10 cellular contexts compared by ENCODE assay signal in the genomic region with DNA sequence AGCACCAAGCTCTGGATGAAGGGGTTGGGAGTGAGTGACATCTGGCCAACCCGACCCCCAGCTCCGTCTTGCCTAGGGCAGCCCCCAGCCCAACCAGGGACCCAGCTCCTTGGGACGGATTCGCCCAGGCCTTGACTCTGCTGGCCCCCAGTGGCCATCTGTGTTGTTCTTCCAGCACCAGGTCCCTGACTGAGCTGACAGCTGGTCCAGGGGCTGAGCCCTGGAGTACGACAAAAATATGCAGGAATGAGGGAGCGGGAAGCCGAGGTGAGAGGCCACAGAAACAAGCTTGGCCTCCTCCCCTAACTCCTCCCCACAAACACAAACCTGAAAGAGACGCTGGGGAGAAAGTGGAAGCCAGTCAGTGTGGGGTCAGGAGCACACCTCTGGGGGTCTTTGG. TPM values are rescaled to one million over a fixed set of nuclear protein-coding genes. Genes with fewer than 3 reads are reported as not detected.
DNase-seq lines count a peak whose midpoint lies in the region; ATAC-seq and TF ChIP-seq lines count a peak whose summit lies in the region.
"Had no signal": no experiment of that assay in that cellular context is flagged by ENCODE, and none has a peak within 500 bp of the region (broad histone marks: within the 10 kb centered on the region; RNA-seq: fewer than 3 reads in every experiment).

No MANE protein-coding gene starts in this region.

- no peak overlapping the region for H2BK120ac ChIP-seq in H9 (ENCODE audit: low read depth, low read length, poor library complexity, severe bottlenecking)

- no peaks in the 10 kb centered on the region for H3K9me3 Mint-ChIP-seq in H9

- DNase-seq in H9 (peak; percentile 93), SW480 (ENCODE audit: low spot score) (peak; percentile 33), epithelial cell of esophagus (ENCODE audit: low read depth) (peak; percentile 41), omental fat pad (ENCODE audit: low spot score) (peak; percentile 41), NCI-H748 (lab: John Stamatoyannopoulos, UW; ENCODE audit: unreplicated experiment) (no peak)

- no peak overlapping the region for H2BK15ac ChIP-seq in H9 (ENCODE audit: low read depth, low read length)

- peaks cover 10 to 19% of the 10 kb centered on the region in 2 experiments for H3K4me1 Mint-ChIP-seq in H9

- H3K18ac ChIP-seq in H9 (ENCODE audit: insufficient read length, low read depth, low read length), result peak overlapping the region; percentile 67

- WGBS in H9 (ENCODE audit: extremely low coverage, insufficient read length, low lambda C conversion rate), result no CpG with 5 or more reads among the region's 8 CpGs

- no peak overlapping the region for H3K9ac ChIP-seq in H9 (ENCODE audit: extremely low read depth, insufficient read length, low read length)

- no peak overlapping the region for H2AK5ac ChIP-seq in H9 (ENCODE audit: insufficient read length, low read length)

- no peak overlapping the region for H4K8ac ChIP-seq in H9 (replicated peaks; ENCODE audit: insufficient read length, low read depth, low read length)

- no peak overlapping the region for H3T11ph ChIP-seq in H9 (ENCODE audit: low read length)

- H3K27ac ChIP-seq in C4-2B (no peak overlapping the region), H9 (ENCODE audit: insufficient read length, low read depth, low read length) (no peak overlapping the region)
- H3K27ac ChIP-seq: HL-60 had no signal

- no peaks in the 10 kb centered on the region for H3K27me3 ChIP-seq in H9 (ENCODE audit: insufficient read depth, low read length)

- ATAC-seq in omental fat pad (ENCODE audit: low FRiP score) (no peak), GM21390 (IDR thresholded peaks at IDR 0.05; ENCODE audit: unreplicated experiment) (no peak), GM21619 (IDR thresholded peaks at IDR 0.05; ENCODE audit: unreplicated experiment) (no peak)

- H3K23me2 ChIP-seq in H9 (ENCODE audit: insufficient read length, low read depth, low read length, poor library complexity, severe bottlenecking), result no peaks in the 10 kb centered on the region

- H3K27me3 Mint-ChIP-seq in H9 (ENCODE audit: low read depth), result peaks cover 16% of the 10 kb centered on the region

- H3K79me2 ChIP-seq in H9 (ENCODE audit: insufficient read depth, low read length), result no peaks in the 10 kb centered on the region

- no peaks in the 10 kb centered on the region for H3K36me3 Mint-ChIP-seq in H9 (ENCODE audit: insufficient read depth in 1 of 3, low read depth in 3 of 3)

- no peak overlapping the region for H2BK20ac ChIP-seq in H9 (ENCODE audit: low read depth, low read length, poor library complexity, severe bottlenecking)

- H3K27ac Mint-ChIP-seq in H9, result no peak overlapping the region; a peak in 1 of 7 replicates

- H3K9me3 ChIP-seq in H9 (ENCODE audit: control insufficient read depth, low read depth, low read length), result no peaks in the 10 kb centered on the region

- no peak overlapping the region for H4K5ac ChIP-seq in H9 (ENCODE audit: insufficient read length, low read depth, low read length)

- H3K4ac ChIP-seq in H9 (ENCODE audit: low read depth, low read length), result no peak overlapping the region

- H4K91ac ChIP-seq in H9 (ENCODE audit: insufficient read length, low read depth, low read length), result no peak overlapping the region

- TF ChIP-seq CTCF in C4-2B (conservative IDR thresholded peaks at IDR 0.05) (peak; percentile 81), H9 (conservative IDR thresholded peaks at IDR 0.05) (peak; percentile 90), epithelial cell of esophagus (IDR thresholded peaks at IDR 0.05; ENCODE audit: insufficient read depth, low read depth, low read length, missing control alignments) (peak; percentile 70), omental fat pad (IDR thresholded peaks at IDR 0.05) (no peak)

- H3K4me1 ChIP-seq in H9 (ENCODE audit: insufficient read depth, low read length), result no peaks in the 10 kb centered on the region

- no peak overlapping the region for H2BK5ac ChIP-seq in H9 (ENCODE audit: insufficient read length, low read length)

- no peak overlapping the region for H3K56ac ChIP-seq in H9 (ENCODE audit: insufficient read length, low read depth, low read length)

- no peak overlapping the region for H3K4me2 ChIP-seq in H9 (ENCODE audit: insufficient read depth, insufficient read length, low read length)

- H3K14ac ChIP-seq in H9 (ENCODE audit: insufficient read depth, low read length), result no peak overlapping the region; the same call in 1 of the 2 replicates

- H3K23ac ChIP-seq in H9 (ENCODE audit: insufficient read length, low read depth, low read length), result no peak overlapping the region

- peak overlapping the region in 1 of 2 experiments; percentile 36; a peak in 1 of 5 replicates for H3K4me3 Mint-ChIP-seq in H9

- H4K20me1 ChIP-seq in H9 (ENCODE audit: control insufficient read depth, insufficient read depth, insufficient read length), result no peaks in the 10 kb centered on the region

- H2AFZ ChIP-seq in H9 (ENCODE audit: low read length), result no peak overlapping the region

- no peak overlapping the region for H3K4me3 ChIP-seq in epithelial cell of esophagus (ENCODE audit: low read length)

- H3K79me1 ChIP-seq in H9 (ENCODE audit: insufficient read depth, low read depth, low read length, poor library complexity, severe bottlenecking), result no peaks in the 10 kb centered on the region

- H2BK12ac ChIP-seq in H9 (ENCODE audit: insufficient read length, low read depth, low read length), result no peak overlapping the region

RNA-seq across cellular contexts. Expression of a gene that starts 55.0 kb away (rescaled TPM):
- 0.09 and 0.15 TPM in 2 replicates for total RNA-seq in H9 (2021)
- total RNA-seq in omental fat pad, result not detected
- total RNA-seq: temporal lobe had no signal

Comparison
In these comparisons a context has a peak if more than half of its experiments do, and no peak if none do; other contexts are left out.
1. CTCF ChIP-seq: peak in C4-2B (single experiment), H9 (single experiment) and epithelial cell of esophagus (single experiment); none in omental fat pad (0 of 3).